ENCODE assay signal across 1 cellular context in the genomic region with DNA sequence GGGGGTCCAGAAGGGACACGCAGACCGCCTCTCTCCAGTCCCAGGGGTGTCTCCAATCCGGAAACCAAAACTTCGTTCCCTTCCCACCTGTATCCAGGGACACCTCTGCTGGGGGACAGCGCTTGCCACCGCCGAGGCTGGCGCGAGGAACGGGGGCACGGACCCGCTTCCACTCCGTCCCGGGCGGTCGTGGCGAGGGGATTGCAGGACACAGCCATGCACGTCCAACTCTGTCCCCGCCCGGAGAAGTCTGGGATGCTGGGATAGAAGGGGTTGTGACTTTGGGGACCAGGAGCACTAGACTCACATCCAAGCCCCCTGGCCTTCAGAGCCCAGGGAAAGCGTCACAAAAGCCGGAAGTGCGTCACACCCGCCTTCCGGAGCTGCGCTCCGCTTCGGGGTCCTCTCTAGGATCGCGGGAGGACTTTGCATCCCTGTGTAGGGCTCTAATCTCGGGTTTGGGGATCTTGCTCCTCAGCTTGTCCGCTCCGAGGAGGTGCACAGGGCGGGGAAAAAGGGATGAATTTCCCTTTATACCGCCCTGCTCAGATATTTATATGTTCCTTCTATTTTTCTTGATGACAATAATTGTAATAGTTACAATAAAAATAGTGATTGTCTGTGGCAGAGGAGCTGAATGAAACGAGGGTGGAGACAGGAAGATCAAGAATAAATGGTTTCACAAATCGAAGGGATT.
TF ChIP-seq lines count a peak whose summit lies in the region.

A gene (minus strand): TSS at position 348 of the 697 bp plus-strand sequence. CDS start 3,707 bp downstream, outside the sequence.

TF ChIP-seq in WTC11, 78 proteins besides CTCF, POLR2A, EP300 and RAD21 (continued from another document and continues in another):
- TF ChIP-seq, protein P1, sequence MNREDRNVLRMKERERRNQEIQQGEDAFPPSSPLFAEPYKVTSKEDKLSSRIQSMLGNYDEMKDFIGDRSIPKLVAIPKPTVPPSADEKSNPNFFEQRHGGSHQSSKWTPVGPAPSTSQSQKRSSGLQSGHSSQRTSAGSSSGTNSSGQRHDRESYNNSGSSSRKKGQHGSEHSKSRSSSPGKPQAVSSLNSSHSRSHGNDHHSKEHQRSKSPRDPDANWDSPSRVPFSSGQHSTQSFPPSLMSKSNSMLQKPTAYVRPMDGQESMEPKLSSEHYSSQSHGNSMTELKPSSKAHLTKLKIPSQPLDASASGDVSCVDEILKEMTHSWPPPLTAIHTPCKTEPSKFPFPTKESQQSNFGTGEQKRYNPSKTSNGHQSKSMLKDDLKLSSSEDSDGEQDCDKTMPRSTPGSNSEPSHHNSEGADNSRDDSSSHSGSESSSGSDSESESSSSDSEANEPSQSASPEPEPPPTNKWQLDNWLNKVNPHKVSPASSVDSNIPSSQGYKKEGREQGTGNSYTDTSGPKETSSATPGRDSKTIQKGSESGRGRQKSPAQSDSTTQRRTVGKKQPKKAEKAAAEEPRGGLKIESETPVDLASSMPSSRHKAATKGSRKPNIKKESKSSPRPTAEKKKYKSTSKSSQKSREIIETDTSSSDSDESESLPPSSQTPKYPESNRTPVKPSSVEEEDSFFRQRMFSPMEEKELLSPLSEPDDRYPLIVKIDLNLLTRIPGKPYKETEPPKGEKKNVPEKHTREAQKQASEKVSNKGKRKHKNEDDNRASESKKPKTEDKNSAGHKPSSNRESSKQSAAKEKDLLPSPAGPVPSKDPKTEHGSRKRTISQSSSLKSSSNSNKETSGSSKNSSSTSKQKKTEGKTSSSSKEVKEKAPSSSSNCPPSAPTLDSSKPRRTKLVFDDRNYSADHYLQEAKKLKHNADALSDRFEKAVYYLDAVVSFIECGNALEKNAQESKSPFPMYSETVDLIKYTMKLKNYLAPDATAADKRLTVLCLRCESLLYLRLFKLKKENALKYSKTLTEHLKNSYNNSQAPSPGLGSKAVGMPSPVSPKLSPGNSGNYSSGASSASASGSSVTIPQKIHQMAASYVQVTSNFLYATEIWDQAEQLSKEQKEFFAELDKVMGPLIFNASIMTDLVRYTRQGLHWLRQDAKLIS (CRISPR knock-in tag; IDR thresholded peaks at IDR 0.05; ENCODE audit: borderline replicate concordance) = no peak
- TF ChIP-seq MXD4 (CRISPR knock-in tag; IDR thresholded peaks at IDR 0.05; ENCODE audit: borderline replicate concordance) = no peak
- peak; percentile 65; the same call in 1 of the 2 replicates for TF ChIP-seq TEAD1 (CRISPR knock-in tag; IDR thresholded peaks at IDR 0.05)
- TF ChIP-seq ZNF138 (CRISPR knock-in tag; conservative IDR thresholded peaks at IDR 0.05) = no peak
- no peak for TF ChIP-seq KAT7 (CRISPR knock-in tag; IDR thresholded peaks at IDR 0.05; ENCODE audit: borderline replicate concordance)
- TF ChIP-seq GABPB1 (CRISPR knock-in tag; IDR thresholded peaks at IDR 0.05) = peak; percentile 73
- no peak for TF ChIP-seq ZNF232 (CRISPR knock-in tag; IDR thresholded peaks at IDR 0.05)
- TF ChIP-seq CREM (CRISPR knock-in tag; IDR thresholded peaks at IDR 0.05) = peak; percentile 96
- TF ChIP-seq, protein P2, sequence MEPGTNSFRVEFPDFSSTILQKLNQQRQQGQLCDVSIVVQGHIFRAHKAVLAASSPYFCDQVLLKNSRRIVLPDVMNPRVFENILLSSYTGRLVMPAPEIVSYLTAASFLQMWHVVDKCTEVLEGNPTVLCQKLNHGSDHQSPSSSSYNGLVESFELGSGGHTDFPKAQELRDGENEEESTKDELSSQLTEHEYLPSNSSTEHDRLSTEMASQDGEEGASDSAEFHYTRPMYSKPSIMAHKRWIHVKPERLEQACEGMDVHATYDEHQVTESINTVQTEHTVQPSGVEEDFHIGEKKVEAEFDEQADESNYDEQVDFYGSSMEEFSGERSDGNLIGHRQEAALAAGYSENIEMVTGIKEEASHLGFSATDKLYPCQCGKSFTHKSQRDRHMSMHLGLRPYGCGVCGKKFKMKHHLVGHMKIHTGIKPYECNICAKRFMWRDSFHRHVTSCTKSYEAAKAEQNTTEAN (CRISPR knock-in tag; IDR thresholded peaks at IDR 0.05) = 0 out of 2 replicates have a peak, but pooled peaks have one; percentile 75
- TF ChIP-seq, protein P3, sequence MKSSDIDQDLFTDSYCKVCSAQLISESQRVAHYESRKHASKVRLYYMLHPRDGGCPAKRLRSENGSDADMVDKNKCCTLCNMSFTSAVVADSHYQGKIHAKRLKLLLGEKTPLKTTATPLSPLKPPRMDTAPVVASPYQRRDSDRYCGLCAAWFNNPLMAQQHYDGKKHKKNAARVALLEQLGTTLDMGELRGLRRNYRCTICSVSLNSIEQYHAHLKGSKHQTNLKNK (CRISPR knock-in tag; IDR thresholded peaks at IDR 0.05) = no peak
- TF ChIP-seq, protein P4, sequence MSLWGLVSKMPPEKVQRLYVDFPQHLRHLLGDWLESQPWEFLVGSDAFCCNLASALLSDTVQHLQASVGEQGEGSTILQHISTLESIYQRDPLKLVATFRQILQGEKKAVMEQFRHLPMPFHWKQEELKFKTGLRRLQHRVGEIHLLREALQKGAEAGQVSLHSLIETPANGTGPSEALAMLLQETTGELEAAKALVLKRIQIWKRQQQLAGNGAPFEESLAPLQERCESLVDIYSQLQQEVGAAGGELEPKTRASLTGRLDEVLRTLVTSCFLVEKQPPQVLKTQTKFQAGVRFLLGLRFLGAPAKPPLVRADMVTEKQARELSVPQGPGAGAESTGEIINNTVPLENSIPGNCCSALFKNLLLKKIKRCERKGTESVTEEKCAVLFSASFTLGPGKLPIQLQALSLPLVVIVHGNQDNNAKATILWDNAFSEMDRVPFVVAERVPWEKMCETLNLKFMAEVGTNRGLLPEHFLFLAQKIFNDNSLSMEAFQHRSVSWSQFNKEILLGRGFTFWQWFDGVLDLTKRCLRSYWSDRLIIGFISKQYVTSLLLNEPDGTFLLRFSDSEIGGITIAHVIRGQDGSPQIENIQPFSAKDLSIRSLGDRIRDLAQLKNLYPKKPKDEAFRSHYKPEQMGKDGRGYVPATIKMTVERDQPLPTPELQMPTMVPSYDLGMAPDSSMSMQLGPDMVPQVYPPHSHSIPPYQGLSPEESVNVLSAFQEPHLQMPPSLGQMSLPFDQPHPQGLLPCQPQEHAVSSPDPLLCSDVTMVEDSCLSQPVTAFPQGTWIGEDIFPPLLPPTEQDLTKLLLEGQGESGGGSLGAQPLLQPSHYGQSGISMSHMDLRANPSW (CRISPR knock-in tag; conservative IDR thresholded peaks at IDR 0.05; ENCODE audit: low read depth) = no peak
- TF ChIP-seq NR3C1 (CRISPR knock-in tag; conservative IDR thresholded peaks at IDR 0.05; ENCODE audit: low read depth) = no peak
- peak; percentile 72; the same call in 1 of the 2 replicates for TF ChIP-seq ETV6 (CRISPR knock-in tag; IDR thresholded peaks at IDR 0.05)
- TF ChIP-seq, protein P5, sequence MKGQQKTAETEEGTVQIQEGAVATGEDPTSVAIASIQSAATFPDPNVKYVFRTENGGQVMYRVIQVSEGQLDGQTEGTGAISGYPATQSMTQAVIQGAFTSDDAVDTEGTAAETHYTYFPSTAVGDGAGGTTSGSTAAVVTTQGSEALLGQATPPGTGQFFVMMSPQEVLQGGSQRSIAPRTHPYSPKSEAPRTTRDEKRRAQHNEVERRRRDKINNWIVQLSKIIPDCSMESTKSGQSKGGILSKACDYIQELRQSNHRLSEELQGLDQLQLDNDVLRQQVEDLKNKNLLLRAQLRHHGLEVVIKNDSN (CRISPR knock-in tag; IDR thresholded peaks at IDR 0.05) = no peak
- TF ChIP-seq MYBL2 (CRISPR knock-in tag; IDR thresholded peaks at IDR 0.05) = no peak; the same call in 1 of the 2 replicates
- peak; percentile 100 for TF ChIP-seq ZBTB21 (CRISPR knock-in tag; IDR thresholded peaks at IDR 0.05; ENCODE audit: borderline replicate concordance)
- 0 out of 2 replicates have a peak, but pooled peaks have one; percentile 66 for TF ChIP-seq ATF1 (CRISPR knock-in tag; IDR thresholded peaks at IDR 0.05)
- TF ChIP-seq NFE2L1 (CRISPR knock-in tag; IDR thresholded peaks at IDR 0.05) = no peak
- peak; percentile 47; the same call in 1 of the 2 replicates for TF ChIP-seq ZNF263 (CRISPR knock-in tag; IDR thresholded peaks at IDR 0.05; ENCODE audit: low read depth)
- no peak for TF ChIP-seq NFATC4 (CRISPR knock-in tag; IDR thresholded peaks at IDR 0.05)
- TF ChIP-seq GTF2I (CRISPR knock-in tag; conservative IDR thresholded peaks at IDR 0.05) = no peak
- no peak for TF ChIP-seq JAZF1 (CRISPR knock-in tag; IDR thresholded peaks at IDR 0.05)
- no peak for TF ChIP-seq ZNF317 (CRISPR knock-in tag; IDR thresholded peaks at IDR 0.05; ENCODE audit: borderline replicate concordance, low read depth)
- TF ChIP-seq ZNF121 (CRISPR knock-in tag; IDR thresholded peaks at IDR 0.05) = 0 out of 2 replicates have a peak, but pooled peaks have one; percentile 15
- TF ChIP-seq EMX1 (CRISPR knock-in tag; IDR thresholded peaks at IDR 0.05) = no peak
- TF ChIP-seq, protein P6, sequence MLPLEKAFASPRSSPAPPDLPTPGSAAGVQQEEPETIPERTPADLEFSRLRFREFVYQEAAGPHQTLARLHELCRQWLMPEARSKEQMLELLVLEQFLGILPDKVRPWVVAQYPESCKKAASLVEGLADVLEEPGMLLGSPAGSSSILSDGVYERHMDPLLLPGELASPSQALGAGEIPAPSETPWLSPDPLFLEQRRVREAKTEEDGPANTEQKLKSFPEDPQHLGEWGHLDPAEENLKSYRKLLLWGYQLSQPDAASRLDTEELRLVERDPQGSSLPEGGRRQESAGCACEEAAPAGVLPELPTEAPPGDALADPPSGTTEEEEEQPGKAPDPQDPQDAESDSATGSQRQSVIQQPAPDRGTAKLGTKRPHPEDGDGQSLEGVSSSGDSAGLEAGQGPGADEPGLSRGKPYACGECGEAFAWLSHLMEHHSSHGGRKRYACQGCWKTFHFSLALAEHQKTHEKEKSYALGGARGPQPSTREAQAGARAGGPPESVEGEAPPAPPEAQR (CRISPR knock-in tag; IDR thresholded peaks at IDR 0.05) = no peak
- TF ChIP-seq, protein P7, sequence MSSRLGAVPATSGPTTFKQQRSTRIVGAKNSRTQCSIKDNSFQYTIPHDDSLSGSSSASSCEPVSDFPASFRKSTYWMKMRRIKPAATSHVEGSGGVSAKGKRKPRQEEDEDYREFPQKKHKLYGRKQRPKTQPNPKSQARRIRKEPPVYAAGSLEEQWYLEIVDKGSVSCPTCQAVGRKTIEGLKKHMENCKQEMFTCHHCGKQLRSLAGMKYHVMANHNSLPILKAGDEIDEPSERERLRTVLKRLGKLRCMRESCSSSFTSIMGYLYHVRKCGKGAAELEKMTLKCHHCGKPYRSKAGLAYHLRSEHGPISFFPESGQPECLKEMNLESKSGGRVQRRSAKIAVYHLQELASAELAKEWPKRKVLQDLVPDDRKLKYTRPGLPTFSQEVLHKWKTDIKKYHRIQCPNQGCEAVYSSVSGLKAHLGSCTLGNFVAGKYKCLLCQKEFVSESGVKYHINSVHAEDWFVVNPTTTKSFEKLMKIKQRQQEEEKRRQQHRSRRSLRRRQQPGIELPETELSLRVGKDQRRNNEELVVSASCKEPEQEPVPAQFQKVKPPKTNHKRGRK (CRISPR knock-in tag; IDR thresholded peaks at IDR 0.05; ENCODE audit: borderline replicate concordance) = no peak
- TF ChIP-seq ZNF219 (CRISPR knock-in tag; IDR thresholded peaks at IDR 0.05; ENCODE audit: borderline replicate concordance) = no peak
- TF ChIP-seq, protein P8, sequence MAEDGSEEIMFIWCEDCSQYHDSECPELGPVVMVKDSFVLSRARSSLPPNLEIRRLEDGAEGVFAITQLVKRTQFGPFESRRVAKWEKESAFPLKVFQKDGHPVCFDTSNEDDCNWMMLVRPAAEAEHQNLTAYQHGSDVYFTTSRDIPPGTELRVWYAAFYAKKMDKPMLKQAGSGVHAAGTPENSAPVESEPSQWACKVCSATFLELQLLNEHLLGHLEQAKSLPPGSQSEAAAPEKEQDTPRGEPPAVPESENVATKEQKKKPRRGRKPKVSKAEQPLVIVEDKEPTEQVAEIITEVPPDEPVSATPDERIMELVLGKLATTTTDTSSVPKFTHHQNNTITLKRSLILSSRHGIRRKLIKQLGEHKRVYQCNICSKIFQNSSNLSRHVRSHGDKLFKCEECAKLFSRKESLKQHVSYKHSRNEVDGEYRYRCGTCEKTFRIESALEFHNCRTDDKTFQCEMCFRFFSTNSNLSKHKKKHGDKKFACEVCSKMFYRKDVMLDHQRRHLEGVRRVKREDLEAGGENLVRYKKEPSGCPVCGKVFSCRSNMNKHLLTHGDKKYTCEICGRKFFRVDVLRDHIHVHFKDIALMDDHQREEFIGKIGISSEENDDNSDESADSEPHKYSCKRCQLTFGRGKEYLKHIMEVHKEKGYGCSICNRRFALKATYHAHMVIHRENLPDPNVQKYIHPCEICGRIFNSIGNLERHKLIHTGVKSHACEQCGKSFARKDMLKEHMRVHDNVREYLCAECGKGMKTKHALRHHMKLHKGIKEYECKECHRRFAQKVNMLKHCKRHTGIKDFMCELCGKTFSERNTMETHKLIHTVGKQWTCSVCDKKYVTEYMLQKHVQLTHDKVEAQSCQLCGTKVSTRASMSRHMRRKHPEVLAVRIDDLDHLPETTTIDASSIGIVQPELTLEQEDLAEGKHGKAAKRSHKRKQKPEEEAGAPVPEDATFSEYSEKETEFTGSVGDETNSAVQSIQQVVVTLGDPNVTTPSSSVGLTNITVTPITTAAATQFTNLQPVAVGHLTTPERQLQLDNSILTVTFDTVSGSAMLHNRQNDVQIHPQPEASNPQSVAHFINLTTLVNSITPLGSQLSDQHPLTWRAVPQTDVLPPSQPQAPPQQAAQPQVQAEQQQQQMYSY (CRISPR knock-in tag; IDR thresholded peaks at IDR 0.05) = 0 out of 2 replicates have a peak, but pooled peaks have one; percentile 16
- no peak for TF ChIP-seq NR1H2 (CRISPR knock-in tag; IDR thresholded peaks at IDR 0.05)
- TF ChIP-seq, protein P9, sequence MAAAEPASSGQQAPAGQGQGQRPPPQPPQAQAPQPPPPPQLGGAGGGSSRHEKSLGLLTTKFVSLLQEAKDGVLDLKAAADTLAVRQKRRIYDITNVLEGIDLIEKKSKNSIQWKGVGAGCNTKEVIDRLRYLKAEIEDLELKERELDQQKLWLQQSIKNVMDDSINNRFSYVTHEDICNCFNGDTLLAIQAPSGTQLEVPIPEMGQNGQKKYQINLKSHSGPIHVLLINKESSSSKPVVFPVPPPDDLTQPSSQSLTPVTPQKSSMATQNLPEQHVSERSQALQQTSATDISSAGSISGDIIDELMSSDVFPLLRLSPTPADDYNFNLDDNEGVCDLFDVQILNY (CRISPR knock-in tag; IDR thresholded peaks at IDR 0.05) = peak; percentile 70
- TF ChIP-seq, protein P10, sequence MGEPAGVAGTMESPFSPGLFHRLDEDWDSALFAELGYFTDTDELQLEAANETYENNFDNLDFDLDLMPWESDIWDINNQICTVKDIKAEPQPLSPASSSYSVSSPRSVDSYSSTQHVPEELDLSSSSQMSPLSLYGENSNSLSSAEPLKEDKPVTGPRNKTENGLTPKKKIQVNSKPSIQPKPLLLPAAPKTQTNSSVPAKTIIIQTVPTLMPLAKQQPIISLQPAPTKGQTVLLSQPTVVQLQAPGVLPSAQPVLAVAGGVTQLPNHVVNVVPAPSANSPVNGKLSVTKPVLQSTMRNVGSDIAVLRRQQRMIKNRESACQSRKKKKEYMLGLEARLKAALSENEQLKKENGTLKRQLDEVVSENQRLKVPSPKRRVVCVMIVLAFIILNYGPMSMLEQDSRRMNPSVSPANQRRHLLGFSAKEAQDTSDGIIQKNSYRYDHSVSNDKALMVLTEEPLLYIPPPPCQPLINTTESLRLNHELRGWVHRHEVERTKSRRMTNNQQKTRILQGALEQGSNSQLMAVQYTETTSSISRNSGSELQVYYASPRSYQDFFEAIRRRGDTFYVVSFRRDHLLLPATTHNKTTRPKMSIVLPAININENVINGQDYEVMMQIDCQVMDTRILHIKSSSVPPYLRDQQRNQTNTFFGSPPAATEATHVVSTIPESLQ (CRISPR knock-in tag; IDR thresholded peaks at IDR 0.05) = no peak
